ENCODE assay signal across 1 cellular context in genomic region chr4:140094701-140095420, GRCh38.
TF ChIP-seq lines count a peak whose summit lies in the region.

No MANE protein-coding gene starts in this region.

TF ChIP-seq in WTC11, 78 proteins besides CTCF, POLR2A, EP300 and RAD21 (continued from another document):
- no peak for TF ChIP-seq ARID4B (CRISPR knock-in tag; IDR thresholded peaks at IDR 0.05; ENCODE audit: borderline replicate concordance)
- no peak for TF ChIP-seq ZNF232 (CRISPR knock-in tag; IDR thresholded peaks at IDR 0.05)
- no peak for TF ChIP-seq HMGA2 (CRISPR knock-in tag; IDR thresholded peaks at IDR 0.05)
